10 cellular contexts compared by ENCODE assay signal in the genomic region with DNA sequence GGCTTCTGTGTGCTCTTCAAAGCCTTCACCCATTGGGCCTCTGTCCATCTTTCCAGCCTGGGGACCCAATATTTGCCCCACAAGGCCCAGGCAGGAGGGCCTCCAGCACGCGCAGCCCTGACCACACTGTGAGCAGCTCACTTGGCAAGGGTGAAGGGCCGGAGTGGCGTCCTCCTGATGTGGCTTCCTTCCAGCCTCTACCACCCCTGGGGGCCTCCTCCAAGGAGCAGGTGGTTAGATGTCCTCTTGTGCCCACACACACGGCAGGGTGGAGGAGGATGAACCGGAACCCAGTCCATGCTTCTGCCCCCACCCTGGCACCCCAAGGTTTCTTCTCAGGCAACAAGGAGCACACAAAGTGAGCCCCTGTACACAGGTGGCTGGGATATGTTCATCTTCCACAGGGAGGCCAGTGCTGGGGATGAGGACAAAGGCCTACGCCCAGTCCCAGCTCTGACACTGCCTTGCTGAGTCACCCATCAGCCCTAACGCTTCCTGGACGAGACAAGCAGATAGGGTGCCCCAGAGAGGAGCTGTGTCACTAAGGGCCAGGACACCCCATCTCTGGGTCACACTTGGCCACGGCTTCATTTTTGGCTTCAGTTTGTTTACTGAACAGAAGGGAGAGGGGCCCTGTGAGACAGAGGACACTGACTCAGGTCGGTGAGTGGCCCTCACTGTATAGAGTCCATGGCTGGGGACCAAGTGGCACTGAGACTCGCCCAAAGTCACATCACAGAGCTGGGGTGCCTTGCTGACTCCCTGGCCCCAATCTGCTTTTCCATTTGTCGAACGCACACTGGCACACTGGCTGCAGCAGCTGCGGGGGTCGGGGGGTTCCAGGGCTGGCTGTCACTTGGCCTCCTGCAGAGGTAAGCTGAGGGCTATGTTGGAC. TPM values are rescaled to one million over a fixed set of nuclear protein-coding genes. Genes with fewer than 3 reads are reported as not detected.
DNase-seq lines count a peak whose midpoint lies in the region; ATAC-seq lines count a peak whose summit lies in the region.
"Had no signal": no experiment of that assay in that cellular context is flagged by ENCODE, and none has a peak within 500 bp of the region (broad histone marks: within the 10 kb centered on the region; RNA-seq: fewer than 3 reads in every experiment).

No MANE protein-coding gene starts in this region.

- no peaks in the 10 kb centered on the region for H3K9me3 Mint-ChIP-seq in activated naive CD4-positive, alpha-beta T cell treated with anti-CD3 and anti-CD28 coated beads, Interleukin-2, amount 50 U/mL, for 24 hours
- H3K9me3 Mint-ChIP-seq: memory B cell had no signal

- H3K4me3 Mint-ChIP-seq in activated naive CD4-positive, alpha-beta T cell treated with anti-CD3 and anti-CD28 coated beads, Interleukin-2, amount 50 U/mL, for 24 hours = peak overlapping the region; percentile 59

- no peak overlapping the region for H3K27ac Mint-ChIP-seq in activated naive CD4-positive, alpha-beta T cell treated with anti-CD3 and anti-CD28 coated beads, Interleukin-2, amount 50 U/mL, for 24 hours
- H3K27ac Mint-ChIP-seq: memory B cell had no signal

- peaks cover 22% of the 10 kb centered on the region for H3K4me1 Mint-ChIP-seq in activated naive CD4-positive, alpha-beta T cell treated with anti-CD3 and anti-CD28 coated beads, Interleukin-2, amount 50 U/mL, for 24 hours

- no peaks in the 10 kb centered on the region for H3K27me3 Mint-ChIP-seq in activated naive CD4-positive, alpha-beta T cell treated with anti-CD3 and anti-CD28 coated beads, Interleukin-2, amount 50 U/mL, for 24 hours
- H3K27me3 Mint-ChIP-seq: memory B cell had no signal

- peak; percentile 68 for ATAC-seq in esophagus mucosa
- ATAC-seq in stimulated activated naive CD8-positive, alpha-beta T cell treated with anti-CD3 and anti-CD28 coated beads, Interleukin-15, Interleukin-2, amounts not matched to agents 100 U/mL and 50 U/mL, for 24 hours = peak; percentile 15
- no peak for ATAC-seq in HG03460 (IDR thresholded peaks at IDR 0.05; ENCODE audit: unreplicated experiment)
- ATAC-seq in GM19455 (IDR thresholded peaks at IDR 0.05; ENCODE audit: unreplicated experiment) = no peak

- H3K36me3 Mint-ChIP-seq in activated naive CD4-positive, alpha-beta T cell treated with anti-CD3 and anti-CD28 coated beads, Interleukin-2, amount 50 U/mL, for 24 hours = no peaks in the 10 kb centered on the region

- no peak for DNase-seq in activated naive CD4-positive, alpha-beta T cell (lab: John Stamatoyannopoulos, UW)
- peak; percentile 33 for DNase-seq in RKO (ENCODE audit: low spot score)
- DNase-seq in stimulated activated naive CD8-positive, alpha-beta T cell treated with anti-CD3 and anti-CD28 coated beads, Interleukin-15, Interleukin-2, amounts not matched to agents 100 U/mL and 50 U/mL, for 24 hours = no peak
- DNase-seq in activated CD8-positive, alpha-beta memory T cell treated with anti-CD3 and anti-CD28 coated beads for 24 hours = no peak
- DNase-seq: stimulated activated CD4-positive, alpha-beta T cell treated with anti-CD3 and anti-CD28 coated beads, Interleukin-15, amount 100 ng/mL, for 24 hours had no signal

RNA-seq across cellular contexts. Expression of a gene that starts 1.9 kb away (rescaled TPM):
- 32.3 TPM for total RNA-seq in esophagus mucosa

RNA-seq across cellular contexts. Expression of a gene that starts 5.4 kb away (rescaled TPM):
- total RNA-seq in esophagus mucosa = 15.1 TPM

RNA-seq across cellular contexts. Expression of a gene that starts 5.9 kb away (rescaled TPM):
- 20.6 TPM for total RNA-seq in esophagus mucosa

RNA-seq across cellular contexts. Expression of a gene that starts 26.4 kb away (rescaled TPM):
- total RNA-seq in esophagus mucosa = 7.1 TPM

RNA-seq across cellular contexts. Expression of a gene that starts 31.5 kb away (rescaled TPM):
- total RNA-seq in esophagus mucosa = 40.6 TPM

Comparison
In these comparisons a context has a peak if more than half of its experiments do, and no peak if none do; other contexts are left out.
1. ATAC-seq: peak in esophagus mucosa (single experiment) and stimulated activated naive CD8-positive, alpha-beta T cell treated with anti-CD3 and anti-CD28 coated beads, Interleukin-15, Interleukin-2, amounts not matched to agents 100 U/mL and 50 U/mL, for 24 hours (single experiment); none in HG03460 (single experiment) and GM19455 (single experiment).